Comparison of ENCODE assay signal across 8 cellular contexts in genomic region chr17:33551075-33551474, GRCh38.
"Had no signal": no experiment of that assay in that cellular context is flagged by ENCODE, and none has a peak within 500 bp of the region (broad histone marks: within the 10 kb centered on the region; RNA-seq: fewer than 3 reads in every experiment).

No MANE protein-coding gene starts in this region.

- H3K27ac ChIP-seq: HL-60 had no signal

- DNase-seq: GOT3, H9, HCEC 1CT, Kasumi-1, KG1 had no signal

- H3K36me3 Mint-ChIP-seq: IgD-negative memory B cell had no signal

- FAIRE-seq: H54 had no signal

- H3K9me3 Mint-ChIP-seq: H9 had no signal

- H3K4me1 Mint-ChIP-seq: IgD-negative memory B cell had no signal

- H3K27ac Mint-ChIP-seq: H9, IgD-negative memory B cell had no signal

- H3K4me3 Mint-ChIP-seq: H9, IgD-negative memory B cell had no signal
